In genomic region chr7:93178213-93178612, GRCh38 we compare ENCODE assay signal across 11 cellular contexts. TPM values are rescaled to one million over a fixed set of nuclear protein-coding genes. Genes with fewer than 3 reads are reported as not detected.
DNase-seq lines count a peak whose midpoint lies in the region; ATAC-seq, FAIRE-seq and TF ChIP-seq lines count a peak whose summit lies in the region.
"Had no signal": no experiment of that assay in that cellular context is flagged by ENCODE, and none has a peak within 500 bp of the region (broad histone marks: within the 10 kb centered on the region; RNA-seq: fewer than 3 reads in every experiment).

No MANE protein-coding gene starts in this region.

- peak; percentile 10 for FAIRE-seq in colon (lab: Jason Lieb, UNC)

- H3K4me1 Mint-ChIP-seq in activated CD4-positive, alpha-beta T cell treated with anti-CD3 and anti-CD28 coated beads for 36 hours: no peaks in the 10 kb centered on the region
- H3K4me1 Mint-ChIP-seq: B cell had no signal

- no peaks in the 10 kb centered on the region for H3K36me3 Mint-ChIP-seq in activated CD4-positive, alpha-beta T cell treated with anti-CD3 and anti-CD28 coated beads for 36 hours (ENCODE audit: low read depth)

- no peaks in the 10 kb centered on the region for H3K36me3 ChIP-seq in transverse colon
- no peaks in the 10 kb centered on the region for H3K36me3 ChIP-seq in body of pancreas (replicated peaks in 1 of 2; ENCODE audit: insufficient read depth in 1 of 2, low read depth in 2 of 2)

- no peaks in the 10 kb centered on the region for H3K27me3 ChIP-seq in transverse colon
- H3K27me3 ChIP-seq in body of pancreas: no peaks in the 10 kb centered on the region

- H3K27ac Mint-ChIP-seq in activated CD4-positive, alpha-beta T cell treated with anti-CD3 and anti-CD28 coated beads for 36 hours: no peak overlapping the region
- H3K27ac Mint-ChIP-seq: B cell had no signal

- ATAC-seq in body of pancreas (no peak), GM21529 (IDR thresholded peaks at IDR 0.05; ENCODE audit: unreplicated experiment) (no peak)
- ATAC-seq in activated CD4-positive, alpha-beta T cell treated with anti-CD3 and anti-CD28 coated beads for 36 hours: no peak
- ATAC-seq: left ventricle myocardium superior had no signal

- DNase-seq in SIG-M5 treated with dmso at 0.1 percent for 504 hours (lab: John Stamatoyannopoulos, UW; ENCODE audit: unreplicated experiment) (peak; percentile 19), SIG-M5 (lab: John Stamatoyannopoulos, UW) (no peak), NCI-H2227 (lab: John Stamatoyannopoulos, UW; ENCODE audit: unreplicated experiment) (peak; percentile 28), transverse colon (no peak), body of pancreas (no peak)
- DNase-seq in activated CD4-positive, alpha-beta T cell treated with anti-CD3 and anti-CD28 coated beads for 36 hours: no peak
- DNase-seq: left ventricle myocardium superior had no signal

- TF ChIP-seq EP300 in transverse colon (IDR thresholded peaks at IDR 0.05; ENCODE audit: low read depth): no peak

- no peak overlapping the region for H3K4me3 Mint-ChIP-seq in activated CD4-positive, alpha-beta T cell treated with anti-CD3 and anti-CD28 coated beads for 36 hours
- H3K4me3 Mint-ChIP-seq: B cell had no signal

- no peak overlapping the region for H3K4me3 ChIP-seq in transverse colon
- no peak overlapping the region for H3K4me3 ChIP-seq in body of pancreas

- TF ChIP-seq POLR2A in transverse colon (IDR thresholded peaks at IDR 0.05): no peak
- TF ChIP-seq POLR2A in body of pancreas (IDR thresholded peaks at IDR 0.05): no peak

- H3K9me3 ChIP-seq in transverse colon (no peaks in the 10 kb centered on the region), body of pancreas (no peaks in the 10 kb centered on the region)

- intact Hi-C loops in transverse colon (cut with DNase I; ENCODE audit: low total_unique reads) (no loop called here), body of pancreas (cut with DNase I) (no loop called here)
- intact Hi-C loops in activated CD4-positive, alpha-beta T cell treated with anti-CD3 and anti-CD28 coated beads for 36 hours (cut with DNase I, micrococcal nuclease): loop anchor here (1.0 to 5.0 kb wide), 3 partner anchors 50 to 374 kb away; no protein-coding TSS in a partner anchor

- H3K4me1 ChIP-seq in transverse colon (no peaks in the 10 kb centered on the region), body of pancreas (no peaks in the 10 kb centered on the region)

- WGBS in transverse colon (ENCODE audit: low coverage in 1 of 2), 2 donors: 16% methylated on average over 3 of the region's 3 CpGs
- 6 to 11% methylated on average over 3 of the region's 3 CpGs for WGBS in body of pancreas, 2 donors

- H3K9me3 Mint-ChIP-seq in activated CD4-positive, alpha-beta T cell treated with anti-CD3 and anti-CD28 coated beads for 36 hours (ENCODE audit: low read depth): no peaks in the 10 kb centered on the region

- H3K27me3 Mint-ChIP-seq in activated CD4-positive, alpha-beta T cell treated with anti-CD3 and anti-CD28 coated beads for 36 hours: peaks cover 30% of the 10 kb centered on the region

- H3K27ac ChIP-seq in transverse colon (no peak overlapping the region), body of pancreas (no peak overlapping the region)

- TF ChIP-seq CTCF in transverse colon (IDR thresholded peaks at IDR 0.05): peak; percentile 10 to 44 (median 28)
- TF ChIP-seq CTCF in body of pancreas (IDR thresholded peaks at IDR 0.05): peak in 3 of 7 experiments; percentile 12 to 26 (median 14)

- in situ Hi-C loops in transverse colon (cut with MboI; ENCODE audit: low pct_ligation_motif_present in 1 of 4, low pct_unique_long_range_greater_than_20kb in 1 of 4, low sequenced_read_pairs in 3 of 4): no loop called here

- CTCF ChIA-PET in activated CD4-positive, alpha-beta T cell treated with anti-CD3 and anti-CD28 coated beads for 36 hours (lab: Charles Lee): interaction anchor here (0.6 to 1.3 kb wide), 4 partner anchors 50 to 711 kb away, joined by 3 to 5 read pairs (median 4); no protein-coding TSS in a partner anchor

- POLR2A ChIA-PET in activated CD4-positive, alpha-beta T cell treated with anti-CD3 and anti-CD28 coated beads for 36 hours (lab: Charles Lee): no interaction called here

RNA-seq across cellular contexts. Expression of gene SAMD9L, which starts 30.0 kb away (rescaled TPM):
- total RNA-seq in transverse colon: 10 to 100 TPM in 3 of 4 donors, 1 to 10 TPM in 1; 7.2 to 28.8 (median 16.4) TPM
- total RNA-seq in body of pancreas: 1 to 10 TPM; 5.4 to 6.6 TPM
- total RNA-seq in activated CD4-positive, alpha-beta T cell treated with anti-CD3 and anti-CD28 coated beads for 36 hours: 10 to 100 TPM; 19.6 to 27.8 TPM

RNA-seq across cellular contexts. Expression of gene HEPACAM2, which starts 48.1 kb away (rescaled TPM):
- total RNA-seq in transverse colon (100 to 1,000 TPM in 1 of 4 donors, 10 to 100 TPM in 3; 10.5 to 127 (median 45.1) TPM), body of pancreas (1 to 10 TPM in 1 of 2 donors, not detected in 1; 2.1 TPM)
- total RNA-seq in activated CD4-positive, alpha-beta T cell treated with anti-CD3 and anti-CD28 coated beads for 36 hours: not detected
- total RNA-seq: B cell; left ventricle myocardium superior; T-helper 2 cell treated with Interferon-gamma antibody and Interleukin-4, amounts not matched to agents 100 ng/mL and 5 ng/mL, for 36 hours had no signal

RNA-seq across cellular contexts. Expression of gene VPS50, which starts 54.0 kb away (rescaled TPM):
- total RNA-seq in transverse colon: 10 to 100 TPM; 17.1 to 43.7 (median 26.9) TPM
- total RNA-seq in body of pancreas: 10 to 100 TPM in 1 of 2 donors, 1 to 10 TPM in 1; 9.6 to 28.3 TPM
- total RNA-seq in activated CD4-positive, alpha-beta T cell treated with anti-CD3 and anti-CD28 coated beads for 36 hours: 10 to 100 TPM; 12.8 to 14.7 TPM

Comparison
In these comparisons a context has a peak if more than half of its experiments do, and no peak if none do; other contexts are left out.
1. DNase-seq: peak in SIG-M5 treated with dmso at 0.1 percent for 504 hours (single experiment) and NCI-H2227 (single experiment); none in SIG-M5 (single experiment), transverse colon (single experiment), body of pancreas (0 of 4) and activated CD4-positive, alpha-beta T cell treated with anti-CD3 and anti-CD28 coated beads for 36 hours (single experiment).
2. intact Hi-C loops: an anchor here in activated CD4-positive, alpha-beta T cell treated with anti-CD3 and anti-CD28 coated beads for 36 hours (1.0 to 5.0 kb wide); none called in transverse colon and body of pancreas.